Comparison of ENCODE assay signal across 8 cellular contexts in genomic region chr15:56491110-56491722, GRCh38. TPM values are rescaled to one million over a fixed set of nuclear protein-coding genes. Genes with fewer than 3 reads are reported as not detected.
DNase-seq lines count a peak whose midpoint lies in the region; ATAC-seq lines count a peak whose summit lies in the region.

No MANE protein-coding gene starts in this region.

- H3K4me3 Mint-ChIP-seq in activated CD8-positive, alpha-beta memory T cell treated with anti-CD3 and anti-CD28 coated beads, Interleukin-2, amount 10 ng/mL, durations not matched to agents 7 days and 5 days: no peak overlapping the region
- no peak overlapping the region for H3K4me3 Mint-ChIP-seq in naive thymus-derived CD8-positive, alpha-beta T cell

- peaks cover 10% of the 10 kb centered on the region for H3K4me1 Mint-ChIP-seq in activated CD8-positive, alpha-beta memory T cell treated with anti-CD3 and anti-CD28 coated beads, Interleukin-2, amount 10 ng/mL, durations not matched to agents 7 days and 5 days
- H3K4me1 Mint-ChIP-seq in naive thymus-derived CD8-positive, alpha-beta T cell: peaks cover 0 to 3% (median 0%) of the 10 kb centered on the region in 4 donors

- H3K27ac Mint-ChIP-seq in activated CD8-positive, alpha-beta memory T cell treated with anti-CD3 and anti-CD28 coated beads, Interleukin-2, amount 10 ng/mL, durations not matched to agents 7 days and 5 days: no peak overlapping the region
- H3K27ac Mint-ChIP-seq in naive thymus-derived CD8-positive, alpha-beta T cell: no peak overlapping the region

- no peak overlapping the region for H3K27ac ChIP-seq in substantia nigra (ENCODE audit: low read depth, low read length, poor library complexity, severe bottlenecking)

- ATAC-seq in HG03460 (IDR thresholded peaks at IDR 0.05; ENCODE audit: unreplicated experiment): peak; percentile 61
- peak; percentile 64 for ATAC-seq in activated CD8-positive, alpha-beta memory T cell treated with anti-CD3 and anti-CD28 coated beads, Interleukin-2, amount 10 ng/mL, durations not matched to agents 7 days and 5 days
- peak; percentile 66 for ATAC-seq in esophagus mucosa
- ATAC-seq in naive thymus-derived CD8-positive, alpha-beta T cell: peak; percentile 56 to 59

- peaks cover 6% of the 10 kb centered on the region for H3K27me3 Mint-ChIP-seq in activated CD8-positive, alpha-beta memory T cell treated with anti-CD3 and anti-CD28 coated beads, Interleukin-2, amount 10 ng/mL, durations not matched to agents 7 days and 5 days
- H3K27me3 Mint-ChIP-seq in naive thymus-derived CD8-positive, alpha-beta T cell: peaks cover 0 to 11% (median 8%) of the 10 kb centered on the region in 5 donors

- DNase-seq in GM03348 (ENCODE audit: low spot score): peak; percentile 86
- peak; percentile 12 for DNase-seq in NCI-H774 (lab: John Stamatoyannopoulos, UW)
- DNase-seq in activated CD8-positive, alpha-beta memory T cell treated with anti-CD3 and anti-CD28 coated beads, Interleukin-2, amount 10 ng/mL, durations not matched to agents 7 days and 5 days: peak; percentile 73
- peak in 8 of 10 donors; percentile 14 to 47 (median 39) for DNase-seq in naive thymus-derived CD8-positive, alpha-beta T cell
- DNase-seq in substantia nigra (lab: John Stamatoyannopoulos, UW): peak in 33 of 49 donors; percentile 4 to 63 (median 40)
- no peak for DNase-seq in cortex of kidney (lab: John Stamatoyannopoulos, UW)

- CTCF ChIA-PET in activated CD8-positive, alpha-beta memory T cell treated with anti-CD3 and anti-CD28 coated beads, Interleukin-2, amount 10 ng/mL, durations not matched to agents 7 days and 5 days (lab: Charles Lee): interaction anchor here (0.8 to 2.0 kb wide), 16 partner anchors 8 to 850 kb away, joined by 3 to 11 read pairs (median 4); no protein-coding TSS in a partner anchor

- no peaks in the 10 kb centered on the region for H3K36me3 Mint-ChIP-seq in activated CD8-positive, alpha-beta memory T cell treated with anti-CD3 and anti-CD28 coated beads, Interleukin-2, amount 10 ng/mL, durations not matched to agents 7 days and 5 days
- H3K36me3 Mint-ChIP-seq in naive thymus-derived CD8-positive, alpha-beta T cell: no peaks in the 10 kb centered on the region

- POLR2A ChIA-PET in naive thymus-derived CD8-positive, alpha-beta T cell (lab: Charles Lee): no interaction called here

- H3K9me3 Mint-ChIP-seq in activated CD8-positive, alpha-beta memory T cell treated with anti-CD3 and anti-CD28 coated beads, Interleukin-2, amount 10 ng/mL, durations not matched to agents 7 days and 5 days (ENCODE audit: low read depth): no peaks in the 10 kb centered on the region
- no peaks in the 10 kb centered on the region for H3K9me3 Mint-ChIP-seq in naive thymus-derived CD8-positive, alpha-beta T cell

RNA-seq across cellular contexts. Expression of gene MNS1, which starts 26.3 kb away (rescaled TPM):
- under 1 TPM; 0.44 to 0.94 TPM for total RNA-seq in activated CD8-positive, alpha-beta memory T cell treated with anti-CD3 and anti-CD28 coated beads, Interleukin-2, amount 10 ng/mL, durations not matched to agents 7 days and 5 days
- 2.4 TPM for total RNA-seq in esophagus mucosa
- not detected for total RNA-seq in naive thymus-derived CD8-positive, alpha-beta T cell
- polyA plus RNA-seq in naive thymus-derived CD8-positive, alpha-beta T cell: not detected
